14 cellular contexts compared by ENCODE assay signal in genomic region chr10:11595395-11595692, GRCh38. TPM values are rescaled to one million over a fixed set of nuclear protein-coding genes. Genes with fewer than 3 reads are reported as not detected.
DNase-seq lines count a peak whose midpoint lies in the region; TF ChIP-seq lines count a peak whose summit lies in the region.
"Had no signal": no experiment of that assay in that cellular context is flagged by ENCODE, and none has a peak within 500 bp of the region (broad histone marks: within the 10 kb centered on the region; RNA-seq: fewer than 3 reads in every experiment).

No MANE protein-coding gene starts in this region.

- H3K4me3 ChIP-seq in OCI-LY1 (ENCODE audit: low read depth, low read length, poor library complexity, severe bottlenecking): no peak overlapping the region
- no peak overlapping the region for H3K4me3 ChIP-seq in endodermal cell (ENCODE audit: low read length)
- H3K4me3 ChIP-seq in coronary artery: no peak overlapping the region
- H3K4me3 ChIP-seq: upper lobe of left lung had no signal

- H3K9me3 Mint-ChIP-seq in endodermal cell (no peaks in the 10 kb centered on the region), neural crest cell (no peaks in the 10 kb centered on the region)
- H3K9me3 Mint-ChIP-seq: activated CD8-positive, alpha-beta T cell treated with anti-CD3 and anti-CD28 coated beads for 36 hours; T-helper 1 cell treated with Interleukin-12 subunit alpha and Interleukin-12 subunit beta and Interleukin-4 antibody, amounts not matched to agents 30 μg/mL and 1 μg/mL, for 36 hours had no signal

- H3K27me3 Mint-ChIP-seq in endodermal cell (ENCODE audit: insufficient read depth) (no peaks in the 10 kb centered on the region), neural crest cell (ENCODE audit: low read depth) (no peaks in the 10 kb centered on the region)
- H3K27me3 Mint-ChIP-seq: activated CD8-positive, alpha-beta T cell treated with anti-CD3 and anti-CD28 coated beads for 36 hours; progenitor cell of endocrine pancreas had no signal

- H3K9me2 ChIP-seq in OCI-LY1 (ENCODE audit: low read depth, low read length): no peaks in the 10 kb centered on the region

- H3K36me3 Mint-ChIP-seq in endodermal cell (ENCODE audit: low read depth): peaks cover 15% of the 10 kb centered on the region
- peaks cover 5% of the 10 kb centered on the region for H3K36me3 Mint-ChIP-seq in neural crest cell (ENCODE audit: low read depth)

- H3K27ac Mint-ChIP-seq in endodermal cell (peak overlapping the region; percentile 2), neural crest cell (ENCODE audit: unreplicated experiment) (peak overlapping the region; percentile 74)
- H3K27ac Mint-ChIP-seq: activated CD8-positive, alpha-beta T cell treated with anti-CD3 and anti-CD28 coated beads for 36 hours; T-helper 1 cell treated with Interleukin-12 subunit alpha and Interleukin-12 subunit beta and Interleukin-4 antibody, amounts not matched to agents 30 μg/mL and 1 μg/mL, for 36 hours had no signal

- H3K27me3 ChIP-seq in OCI-LY1 (ENCODE audit: insufficient read depth, low read length) (no peaks in the 10 kb centered on the region), endodermal cell (ENCODE audit: control insufficient read depth, insufficient read depth, low read length, poor library complexity, severe bottlenecking) (no peaks in the 10 kb centered on the region)
- H3K27me3 ChIP-seq: upper lobe of left lung had no signal

- H3K36me3 ChIP-seq in OCI-LY1 (ENCODE audit: insufficient read depth, low read length) (peaks cover 7% of the 10 kb centered on the region), endodermal cell (ENCODE audit: control insufficient read depth, insufficient read depth, low read length) (peaks cover 6% of the 10 kb centered on the region)
- H3K36me3 ChIP-seq: upper lobe of left lung had no signal

- 67 to 84% methylated on average over 1 of the region's 1 CpG for WGBS in endodermal cell (ENCODE audit: insufficient coverage in 1 of 2, insufficient read length in 1 of 2), 2 experiments

- intact Hi-C loops in posterior vena cava (cut with DNase I): no loop called here

- H3K27ac ChIP-seq in OCI-LY1 (ENCODE audit: low read depth, low read length, poor library complexity, severe bottlenecking): peak overlapping the region; percentile 58
- no peak overlapping the region for H3K27ac ChIP-seq in endodermal cell (ENCODE audit: low read depth, low read length)
- no peak overlapping the region for H3K27ac ChIP-seq in coronary artery

- no peak overlapping the region for H2AFZ ChIP-seq in OCI-LY1 (ENCODE audit: low read length)

- no peak overlapping the region for H3K4me3 Mint-ChIP-seq in endodermal cell
- no peak overlapping the region for H3K4me3 Mint-ChIP-seq in neural crest cell
- H3K4me3 Mint-ChIP-seq: activated CD8-positive, alpha-beta T cell treated with anti-CD3 and anti-CD28 coated beads for 36 hours; T-helper 1 cell treated with Interleukin-12 subunit alpha and Interleukin-12 subunit beta and Interleukin-4 antibody, amounts not matched to agents 30 μg/mL and 1 μg/mL, for 36 hours had no signal

- no peaks in the 10 kb centered on the region for H3F3A ChIP-seq in OCI-LY1 (ENCODE audit: insufficient read depth, low read length)

- DNase-seq in GM03348 (ENCODE audit: low spot score) (peak; percentile 40), endodermal cell (no peak), neural crest cell (ENCODE audit: low read depth, low spot score) (no peak), NCI-H1417 treated with DMSO at 0.1 percent for 48 hours (lab: John Stamatoyannopoulos, UW) (no peak), NCI-H1694 (lab: John Stamatoyannopoulos, UW) (no peak), posterior vena cava (ENCODE audit: low spot score) (no peak), coronary artery (ENCODE audit: low spot score) (no peak)
- DNase-seq: activated CD8-positive, alpha-beta T cell treated with anti-CD3 and anti-CD28 coated beads for 36 hours; left cardiac atrium; NCI-H187 had no signal

- 0 out of 2 replicates have a peak overlapping the region, but pooled peaks have one; percentile 21 for H3K4me2 ChIP-seq in OCI-LY1 (ENCODE audit: low read length)

- peaks cover 27% of the 10 kb centered on the region; the same call in 1 of the 2 replicates for H3K79me2 ChIP-seq in OCI-LY1 (ENCODE audit: insufficient read depth, low read length)

- H4K20me1 ChIP-seq in OCI-LY1 (ENCODE audit: insufficient read depth, low read length): no peaks in the 10 kb centered on the region

- H3K4me1 Mint-ChIP-seq in endodermal cell (peaks cover 24% of the 10 kb centered on the region), neural crest cell (peaks cover 31% of the 10 kb centered on the region)

- H3K9me3 ChIP-seq in OCI-LY1 (ENCODE audit: low read length) (no peaks in the 10 kb centered on the region), endodermal cell (ENCODE audit: control insufficient read depth, low read length) (no peaks in the 10 kb centered on the region)
- H3K9me3 ChIP-seq: upper lobe of left lung had no signal

- H3K4me1 ChIP-seq in OCI-LY1 (ENCODE audit: insufficient read depth, low read length, severe bottlenecking): peaks cover 56% of the 10 kb centered on the region
- peaks cover 12% of the 10 kb centered on the region for H3K4me1 ChIP-seq in endodermal cell (ENCODE audit: control insufficient read depth, insufficient read depth, low read length)

- no peak overlapping the region for H3K9ac ChIP-seq in OCI-LY1 (ENCODE audit: low read length)
- no peak overlapping the region for H3K9ac ChIP-seq in endodermal cell (ENCODE audit: extremely low read depth, low read length, poor library complexity, severe bottlenecking)

- no peak for TF ChIP-seq CTCF in OCI-LY1 (IDR thresholded peaks at IDR 0.05; ENCODE audit: low read length)
- TF ChIP-seq CTCF in endodermal cell (conservative IDR thresholded peaks at IDR 0.05): no peak
- no peak for TF ChIP-seq CTCF in neural crest cell (conservative IDR thresholded peaks at IDR 0.05)
- TF ChIP-seq CTCF in coronary artery (IDR thresholded peaks at IDR 0.05): no peak

RNA-seq across cellular contexts. Expression of gene USP6NL, which starts 16.1 kb away (rescaled TPM):
- total RNA-seq in endodermal cell (10 to 100 TPM; 20.6 to 22.9 TPM), neural crest cell (35.3 and 38.2 TPM in 2 replicates), posterior vena cava (10 to 100 TPM; 11.2 to 18.4 TPM)
- polyA plus RNA-seq in endodermal cell (2013, experiment 1 of 2): 34.3 TPM
- 32.4 TPM for polyA plus RNA-seq in endodermal cell (2013, experiment 2 of 2)
